In the genomic region with DNA sequence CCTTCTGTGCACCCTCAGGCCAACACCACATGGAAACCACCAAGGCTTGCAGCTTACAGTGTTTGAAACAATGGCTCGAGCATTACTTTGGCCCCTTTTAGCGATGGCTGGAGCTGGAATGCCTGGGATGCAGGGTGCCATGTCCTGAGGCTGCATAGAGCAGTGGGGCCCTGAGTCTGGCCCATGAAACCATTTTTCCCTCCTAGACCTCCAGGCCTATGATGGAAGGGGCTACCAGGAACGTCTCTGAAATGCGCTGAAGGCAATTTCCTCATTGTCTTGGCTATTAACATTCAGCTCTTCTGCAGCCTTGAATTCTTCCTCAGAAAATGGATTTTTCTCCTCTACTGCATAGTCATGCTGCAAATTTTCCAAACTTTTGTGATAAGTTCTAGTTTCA, we compare ENCODE assay signal across 21 cellular contexts. TPM values are rescaled to one million over a fixed set of nuclear protein-coding genes. Genes with fewer than 3 reads are reported as not detected.
DNase-seq lines count a peak whose midpoint lies in the region; ATAC-seq, FAIRE-seq and TF ChIP-seq lines count a peak whose summit lies in the region.
"Had no signal": no experiment of that assay in that cellular context is flagged by ENCODE, and none has a peak within 500 bp of the region (broad histone marks: within the 10 kb centered on the region; RNA-seq: fewer than 3 reads in every experiment).

No MANE protein-coding gene starts in this region.

- peaks cover 8% of the 10 kb centered on the region for H3K27me3 Mint-ChIP-seq in activated CD4-positive, alpha-beta T cell treated with anti-CD3 and anti-CD28 coated beads for 36 hours
- no peaks in the 10 kb centered on the region for H3K27me3 Mint-ChIP-seq in type B pancreatic cell

- POLR2A ChIA-PET in HEK293 (lab: Yijun Ruan, JAX) = no interaction called here
- POLR2A ChIA-PET in H1 (lab: Charles Lee; ENCODE audit: partially characterized antibody) = interaction anchor here (0.7 to 1.8 kb wide), 2 partner anchors 13 to 18 kb away, joined by 3 read pairs; no protein-coding TSS in a partner anchor
- POLR2A ChIA-PET in activated CD4-positive, alpha-beta T cell treated with anti-CD3 and anti-CD28 coated beads for 36 hours (lab: Charles Lee) = no interaction called here

- H3K36me3 ChIP-seq in HEK293 (ENCODE audit: control insufficient read depth in 2 of 2, insufficient read depth in 1 of 2, low read length in 2 of 2) (no peaks in the 10 kb centered on the region), H1 (ENCODE audit: control insufficient read depth in 2 of 4, insufficient read depth in 4 of 4, low read length in 3 of 4) (peaks cover 0 to 49% (median 1%) of the 10 kb centered on the region in 4 experiments; a peak in 3 of 8 replicates), mesendoderm (ENCODE audit: control insufficient read depth, insufficient read depth, low read length) (no peaks in the 10 kb centered on the region)

- H3K27me3 ChIP-seq in H1 (replicated peaks in 1 of 4; ENCODE audit: control insufficient read depth in 3 of 4, extremely low read depth in 1 of 4, insufficient read depth in 3 of 4, low read length in 3 of 4) = no peaks in the 10 kb centered on the region
- H3K27me3 ChIP-seq in mesendoderm (ENCODE audit: insufficient read depth, low read length, poor library complexity) = no peaks in the 10 kb centered on the region
- H3K27me3 ChIP-seq: BLaER1 treated with 17β-estradiol and CSF1 and Interleukin-3, amounts not matched to agents 10 nM and 100 nM had no signal

- H4K8ac ChIP-seq in H1 (ENCODE audit: extremely low read depth, insufficient read depth, low read length) = no peak overlapping the region
- no peak overlapping the region for H4K8ac ChIP-seq in mesendoderm (ENCODE audit: low read depth, low read length)

- no peak for TF ChIP-seq EP300 in H1 (IDR thresholded peaks at IDR 0.05; ENCODE audit: borderline replicate concordance in 1 of 2, low read depth in 2 of 2, low read length in 2 of 2)

- H3K9me3 Mint-ChIP-seq in activated CD4-positive, alpha-beta T cell treated with anti-CD3 and anti-CD28 coated beads for 36 hours (ENCODE audit: low read depth) = peaks cover 48% of the 10 kb centered on the region
- peaks cover 39% of the 10 kb centered on the region for H3K9me3 Mint-ChIP-seq in type B pancreatic cell

- ATAC-seq in activated CD4-positive, alpha-beta T cell treated with anti-CD3 and anti-CD28 coated beads for 36 hours = no peak
- ATAC-seq: A549; CD8-positive, alpha-beta T cell had no signal

- no peak for FAIRE-seq in H1 (lab: Jason Lieb, UNC)
- FAIRE-seq: A549, D721Med, G401.6, GM12891, GM19239 had no signal

- DNase-seq in H1 (ENCODE audit: low read depth in 1 of 2, low spot score in 2 of 2) = no peak
- peak; percentile 35 for DNase-seq in mesendoderm
- DNase-seq in activated CD4-positive, alpha-beta T cell treated with anti-CD3 and anti-CD28 coated beads for 36 hours = no peak
- DNase-seq in type B pancreatic cell (ENCODE audit: extremely low spot score, unreplicated experiment) = no peak
- DNase-seq: AML-193; Caco-2; Calu3; CD4-positive, alpha-beta T cell; CD8-positive, alpha-beta T cell; DMS79 treated with DMSO at 0.1 percent for 48 hours; GF-D8 had no signal

- H3K4ac ChIP-seq in H1 (replicated peaks; ENCODE audit: insufficient read length, low read depth, low read length) = no peak overlapping the region
- no peak overlapping the region for H3K4ac ChIP-seq in mesendoderm (ENCODE audit: low read depth, low read length)

- TF ChIP-seq CTCF in HEK293 (tag by site-specific recombination; IDR thresholded peaks at IDR 0.05) (no peak), H1 (IDR thresholded peaks at IDR 0.05; ENCODE audit: control extremely low read depth in 1 of 3, insufficient read depth in 1 of 3, low read depth in 1 of 3, low read length in 3 of 3) (no peak), type B pancreatic cell (conservative IDR thresholded peaks at IDR 0.05) (no peak)

- H2BK15ac ChIP-seq in H1 (ENCODE audit: low read length) (no peak overlapping the region), mesendoderm (replicated peaks; ENCODE audit: low read depth) (no peak overlapping the region)

- peaks cover 12% of the 10 kb centered on the region for H3K36me3 Mint-ChIP-seq in activated CD4-positive, alpha-beta T cell treated with anti-CD3 and anti-CD28 coated beads for 36 hours (ENCODE audit: low read depth)
- H3K36me3 Mint-ChIP-seq in type B pancreatic cell = peaks cover 41% of the 10 kb centered on the region

- H3K23me2 ChIP-seq in H1 (ENCODE audit: low read depth, low read length) = no peaks in the 10 kb centered on the region

- no peak for TF ChIP-seq RAD21 in H1 (IDR thresholded peaks at IDR 0.05 in 1 of 2, conservative IDR thresholded peaks at IDR 0.05 in 1 of 2; ENCODE audit: low read depth in 2 of 2, low read length in 2 of 2)

- no peak overlapping the region for H3K23ac ChIP-seq in H1 (ENCODE audit: insufficient read length)
- H3K23ac ChIP-seq in mesendoderm (ENCODE audit: low read length) = no peak overlapping the region

- H2AK5ac ChIP-seq in H1 (ENCODE audit: low read depth, low read length) (no peak overlapping the region), mesendoderm (ENCODE audit: low read length) (no peak overlapping the region)

- H3K79me2 ChIP-seq in H1 (ENCODE audit: control insufficient read depth in 1 of 2, insufficient read depth in 2 of 2, low read length in 2 of 2) (no peaks in the 10 kb centered on the region), mesendoderm (ENCODE audit: control insufficient read depth, insufficient read depth, low read length) (no peaks in the 10 kb centered on the region)

- no peak for TF ChIP-seq POLR2A in H1 (IDR thresholded peaks at IDR 0.05; ENCODE audit: control extremely low read depth in 1 of 2, low read depth in 2 of 2, low read length in 2 of 2)

- WGBS in H1 (ENCODE audit: extremely low coverage in 1 of 2, insufficient coverage in 1 of 2, insufficient read length in 1 of 2, insufficient replicate concordance in 2 of 2, low coverage in 1 of 2, low lambda C conversion rate in 2 of 2, missing lambda C conversion rate in 1 of 2), 2 experiments = 92% methylated on average over 4 of the region's 4 CpGs; no CpG with 5 or more reads in 1 of the 2 experiments
- WGBS in mesendoderm (ENCODE audit: extremely low coverage, insufficient coverage, low lambda C conversion rate) = no CpG with 5 or more reads among the region's 4 CpGs

- CTCF ChIA-PET in HEK293 (lab: Yijun Ruan, JAX) (interaction anchor here (0.6 to 4.1 kb wide), 2 partner anchors 9 to 119 kb away, joined by 3 to 22 read pairs; no protein-coding TSS in a partner anchor), H1 (lab: Charles Lee; ENCODE audit: partially characterized antibody) (interaction anchor here (1.2 to 1.7 kb wide), 2 partner anchors 10 to 268 kb away, joined by 3 to 13 read pairs; no protein-coding TSS in a partner anchor)
- CTCF ChIA-PET in activated CD4-positive, alpha-beta T cell treated with anti-CD3 and anti-CD28 coated beads for 36 hours (lab: Charles Lee) = no interaction called here

- H2BK5ac ChIP-seq in H1 (ENCODE audit: low read depth, low read length) (no peak overlapping the region), mesendoderm (ENCODE audit: low read length) (no peak overlapping the region)

- H3K27ac ChIP-seq in HEK293 (ENCODE audit: extremely low read depth, low read depth, low read length) (no peak overlapping the region), H1 (ENCODE audit: low read depth, low read length) (no peak overlapping the region), mesendoderm (ENCODE audit: low read depth, low read length) (no peak overlapping the region)
- H3K27ac ChIP-seq: 22Rv1; A549; BLaER1 treated with 17β-estradiol and CSF1 and Interleukin-3, amounts not matched to agents 10 nM and 100 nM; C4-2B had no signal

- H3K56ac ChIP-seq in H1 (replicated peaks; ENCODE audit: insufficient read length, low read depth, low read length) (no peak overlapping the region), mesendoderm (ENCODE audit: low read length) (no peak overlapping the region)

- no peak overlapping the region for H3K4me2 ChIP-seq in H1 (ENCODE audit: insufficient read depth in 1 of 2, low read depth in 2 of 2, low read length in 2 of 2)
- H3K4me2 ChIP-seq in mesendoderm (ENCODE audit: low read length) = no peak overlapping the region
- H3K4me2 ChIP-seq: A549; BLaER1 treated with 17β-estradiol and CSF1 and Interleukin-3, amounts not matched to agents 10 nM and 100 nM had no signal

- no peaks in the 10 kb centered on the region for H3K4me1 Mint-ChIP-seq in activated CD4-positive, alpha-beta T cell treated with anti-CD3 and anti-CD28 coated beads for 36 hours
- no peaks in the 10 kb centered on the region for H3K4me1 Mint-ChIP-seq in type B pancreatic cell (ENCODE audit: unreplicated experiment)
- H3K4me1 Mint-ChIP-seq: B cell had no signal

- no peaks in the 10 kb centered on the region for H3K4me1 ChIP-seq in HEK293 (ENCODE audit: control insufficient read depth, insufficient read depth, low read length)
- no peaks in the 10 kb centered on the region for H3K4me1 ChIP-seq in H1 (replicated peaks in 1 of 4; ENCODE audit: control insufficient read depth in 3 of 4, insufficient read depth in 4 of 4, low read length in 3 of 4)
- H3K4me1 ChIP-seq in mesendoderm (ENCODE audit: control insufficient read depth, low read depth, low read length) = no peaks in the 10 kb centered on the region
- H3K4me1 ChIP-seq: A549; BLaER1 treated with 17β-estradiol and CSF1 and Interleukin-3, amounts not matched to agents 10 nM and 100 nM; Caco-2 had no signal

- H3K18ac ChIP-seq in H1 (ENCODE audit: extremely low read depth, low read length) (no peak overlapping the region), mesendoderm (ENCODE audit: low read length) (no peak overlapping the region)

- no peak overlapping the region for H2BK12ac ChIP-seq in H1 (ENCODE audit: low read depth, low read length)

- H2AFZ ChIP-seq in H1 (ENCODE audit: low read length) = no peak overlapping the region

- H3K9me3 ChIP-seq in HEK293 (ENCODE audit: control insufficient read depth, insufficient read depth, low read depth, low read length) (no peaks in the 10 kb centered on the region), H1 (ENCODE audit: insufficient read depth in 2 of 2, low read depth in 1 of 2, low read length in 1 of 2) (peaks cover 32 to 41% of the 10 kb centered on the region in 2 experiments)
- H3K9me3 ChIP-seq: A549 had no signal

- H3K4me3 ChIP-seq in HEK293 (ENCODE audit: low read depth, low read length) (no peak overlapping the region), H1 (ENCODE audit: extremely low read depth in 1 of 4, insufficient read depth in 2 of 4, low read depth in 3 of 4, low read length in 4 of 4) (no peak overlapping the region), mesendoderm (ENCODE audit: low read length) (no peak overlapping the region)
- H3K4me3 ChIP-seq: A549; BLaER1 treated with 17β-estradiol and CSF1 and Interleukin-3, amounts not matched to agents 10 nM and 100 nM had no signal

- no peak overlapping the region for H2BK120ac ChIP-seq in H1 (replicated peaks; ENCODE audit: low read depth, low read length)
- H2BK120ac ChIP-seq in mesendoderm (ENCODE audit: low read depth, low read length) = no peak overlapping the region

- H3K9ac ChIP-seq in H1 (replicated peaks in 1 of 4; ENCODE audit: extremely low read depth in 1 of 4, low read depth in 3 of 4, low read length in 3 of 4) (no peak overlapping the region), mesendoderm (ENCODE audit: low read length) (no peak overlapping the region)
- H3K9ac ChIP-seq: BLaER1 treated with 17β-estradiol and CSF1 and Interleukin-3, amounts not matched to agents 10 nM and 100 nM had no signal

- no peak overlapping the region for H4K91ac ChIP-seq in H1 (replicated peaks; ENCODE audit: insufficient read length, low read length)

- no peak overlapping the region for H3K4me3 Mint-ChIP-seq in activated CD4-positive, alpha-beta T cell treated with anti-CD3 and anti-CD28 coated beads for 36 hours
- no peak overlapping the region for H3K4me3 Mint-ChIP-seq in type B pancreatic cell
- H3K4me3 Mint-ChIP-seq: B cell; CD4-positive, alpha-beta T cell; CD8-positive, alpha-beta T cell had no signal

- H3K27ac Mint-ChIP-seq in activated CD4-positive, alpha-beta T cell treated with anti-CD3 and anti-CD28 coated beads for 36 hours = no peak overlapping the region
- no peak overlapping the region for H3K27ac Mint-ChIP-seq in type B pancreatic cell
- H3K27ac Mint-ChIP-seq: B cell; CD4-positive, alpha-beta T cell; CD8-positive, alpha-beta T cell had no signal

- H3K79me1 ChIP-seq in H1 (ENCODE audit: low read depth, low read length) (no peaks in the 10 kb centered on the region), mesendoderm (ENCODE audit: low read length) (no peaks in the 10 kb centered on the region)

- no peak overlapping the region for H3K14ac ChIP-seq in H1 (ENCODE audit: insufficient read length)

- intact Hi-C loops in activated CD4-positive, alpha-beta T cell treated with anti-CD3 and anti-CD28 coated beads for 36 hours (cut with DNase I, micrococcal nuclease) = no loop called here

- H4K20me1 ChIP-seq in H1 (replicated peaks in 1 of 2; ENCODE audit: control insufficient read depth in 1 of 2, insufficient read depth in 2 of 2, low read length in 2 of 2) = no peaks in the 10 kb centered on the region
- H4K20me1 ChIP-seq: BLaER1 treated with 17β-estradiol and CSF1 and Interleukin-3, amounts not matched to agents 10 nM and 100 nM had no signal

- H2BK20ac ChIP-seq in H1 (ENCODE audit: low read length) = no peak overlapping the region

- H4K5ac ChIP-seq in H1 (ENCODE audit: insufficient read length, low read depth, low read length) (no peak overlapping the region), mesendoderm (ENCODE audit: low read length) (no peak overlapping the region)

RNA-seq across cellular contexts. Expression of a gene that starts 29.9 kb away (rescaled TPM):
- total RNA-seq in H1 (2021; fragmentation: NEBNext Ultra II Directional; extraction: Animal tissue kit (Norgen Biotek cat#: 25700)) = 38.0 and 38.6 TPM in 2 replicates
- 10.1 and 15.4 TPM in 2 replicates for polyA plus RNA-seq in H1 (2011; rRNA removed)
- 25.4 TPM for polyA plus RNA-seq in H1 (2011; cell fraction: cytosol; rRNA removed)
- polyA plus RNA-seq in H1 (2011; cell fraction: nucleus; rRNA removed) = 4.1 TPM
- 20.7 to 37.9 TPM (median 27.3 TPM) in 4 replicates for polyA plus RNA-seq in H1 (2012, experiment 1 of 2)
- polyA plus RNA-seq in H1 (2012, experiment 2 of 2) = 2.2 TPM
- 42.8 TPM for polyA plus RNA-seq in H1 (2013, experiment 1 of 2)
- polyA plus RNA-seq in H1 (2013, experiment 2 of 2) = 45.1 TPM
- polyA minus RNA-seq in H1 (2011; rRNA and poly(A)+ RNA removed) = 43.9 and 55.2 TPM in 2 replicates
- 29.1 TPM for polyA minus RNA-seq in H1 (2011; cell fraction: cytosol; rRNA and poly(A)+ RNA removed)
- polyA minus RNA-seq in H1 (2011; cell fraction: nucleus; rRNA and poly(A)+ RNA removed) = 18.3 TPM
- polyA plus RNA-seq in mesendoderm (2013, experiment 1 of 2) = 34.0 TPM
- 33.1 TPM for polyA plus RNA-seq in mesendoderm (2013, experiment 2 of 2)
- 10 to 100 TPM; 35.2 to 46.3 TPM for total RNA-seq in activated CD4-positive, alpha-beta T cell treated with anti-CD3 and anti-CD28 coated beads for 36 hours
- total RNA-seq in type B pancreatic cell (ENCODE audit: low replicate concordance) = 82.8 and 101 TPM in 2 replicates
